Comparison of ENCODE assay signal across 16 cellular contexts in the genomic region with DNA sequence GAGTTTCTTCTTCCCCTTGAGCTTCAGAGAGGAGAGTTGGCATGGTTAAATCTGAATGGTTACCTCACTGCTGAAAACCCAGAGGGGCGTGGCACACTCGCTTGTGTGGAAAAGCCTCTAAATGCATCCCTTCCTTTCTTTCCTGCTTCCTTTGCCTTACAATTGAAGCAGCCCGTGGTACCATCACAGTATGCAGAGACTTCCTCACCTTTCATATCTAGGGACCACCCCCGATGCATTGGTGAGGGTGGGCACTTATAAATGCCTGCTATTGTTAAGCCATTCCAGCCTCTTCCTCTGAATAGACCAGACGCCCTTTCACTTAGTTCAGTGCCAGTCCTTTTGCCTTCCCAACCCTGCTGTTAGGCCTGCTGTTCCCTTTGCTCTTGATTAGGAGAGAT. TPM values are rescaled to one million over a fixed set of nuclear protein-coding genes. Genes with fewer than 3 reads are reported as not detected.
DNase-seq lines count a peak whose midpoint lies in the region; ATAC-seq and TF ChIP-seq lines count a peak whose summit lies in the region.
"Had no signal": no experiment of that assay in that cellular context is flagged by ENCODE, and none has a peak within 500 bp of the region (broad histone marks: within the 10 kb centered on the region; RNA-seq: fewer than 3 reads in every experiment).

No MANE protein-coding gene starts in this region.

- TF ChIP-seq CTCF in ascending aorta (IDR thresholded peaks at IDR 0.05) (no peak), omental fat pad (IDR thresholded peaks at IDR 0.05) (no peak)

- H3K4me1 ChIP-seq in ascending aorta: peaks cover 6 to 7% of the 10 kb centered on the region in 2 donors
- H3K4me1 ChIP-seq in subcutaneous abdominal adipose tissue (ENCODE audit: control insufficient read depth in 5 of 5, insufficient read depth in 5 of 5, low read length in 5 of 5): peaks cover 7 to 28% (median 23%) of the 10 kb centered on the region in 5 donors

- H3K9ac ChIP-seq in subcutaneous abdominal adipose tissue (ENCODE audit: low read length in 5 of 5): no peak overlapping the region
- H3K9ac ChIP-seq: SK-N-SH had no signal

- no peak for ATAC-seq in omental fat pad (ENCODE audit: low FRiP score)

- DNase-seq in NCI-H526 (lab: John Stamatoyannopoulos, UW) (peak; percentile 16 to 32), NCI-H526 treated with DMSO at 0.1 percent for 48 hours (lab: John Stamatoyannopoulos, UW) (no peak), ascending aorta (ENCODE audit: low spot score in 2 of 2) (no peak), iPS DF 4.7 (ENCODE audit: extremely low read depth, low spot score) (peak; percentile 16), NCI-H2227 treated with DMSO at 0.1 percent for 48 hours (lab: John Stamatoyannopoulos, UW) (no peak), AG08395 (ENCODE audit: low spot score) (no peak), omental fat pad (ENCODE audit: low spot score) (no peak)
- DNase-seq: 8988T; activated CD4-positive, alpha-beta T cell treated with anti-CD3 and anti-CD28 coated beads for 1 hour; activated gamma-delta T cell; NCI-H2081 treated with DMSO at 0.1 percent for 48 hours; nephron progenitor cell; SK-N-SH; small intestine had no signal

- intact Hi-C loops in ascending aorta (cut with DNase I): no loop called here

- H3K36me3 ChIP-seq in ascending aorta: peaks cover 16 to 25% of the 10 kb centered on the region in 2 donors
- H3K36me3 ChIP-seq in subcutaneous abdominal adipose tissue (ENCODE audit: control insufficient read depth in 5 of 5, insufficient read depth in 5 of 5, low read length in 5 of 5): peaks cover 5 to 35% (median 31%) of the 10 kb centered on the region in 5 donors

- H3K9me3 ChIP-seq in ascending aorta: no peaks in the 10 kb centered on the region
- peaks cover 0 to 4% (median 0%) of the 10 kb centered on the region in 5 donors for H3K9me3 ChIP-seq in subcutaneous abdominal adipose tissue (ENCODE audit: control insufficient read depth in 5 of 5, low read length in 5 of 5)
- H3K9me3 ChIP-seq: SK-N-SH, tibial nerve had no signal

- H3K27ac ChIP-seq in ascending aorta (peak overlapping the region; percentile 24 to 37), subcutaneous abdominal adipose tissue (ENCODE audit: low read depth, low read length) (peak overlapping the region; percentile 71)

- no peaks in the 10 kb centered on the region for H3K27me3 ChIP-seq in ascending aorta
- H3K27me3 ChIP-seq in subcutaneous abdominal adipose tissue (ENCODE audit: control insufficient read depth in 5 of 5, insufficient read depth in 4 of 5, low read length in 5 of 5): no peaks in the 10 kb centered on the region
- H3K27me3 ChIP-seq: tibial nerve had no signal

- no peak overlapping the region for H3K4me3 ChIP-seq in ascending aorta
- H3K4me3 ChIP-seq in subcutaneous abdominal adipose tissue (ENCODE audit: low read depth in 1 of 5, low read length in 5 of 5): peak overlapping the region in 1 of 5 donors; percentile 11
- H3K4me3 ChIP-seq: tibial nerve had no signal

RNA-seq across cellular contexts. Expression of a gene that starts 21.9 kb away (rescaled TPM):
- total RNA-seq in ascending aorta (not detected), omental fat pad (1 to 10 TPM in 3 of 4 donors, under 1 TPM in 1; 0.19 to 2.4 (median 1.4) TPM)

RNA-seq across cellular contexts. Expression of a gene that starts 52.3 kb away (rescaled TPM):
- total RNA-seq in ascending aorta (1.5 TPM), omental fat pad (10 to 100 TPM; 24.9 to 32.3 (median 27.7) TPM)

RNA-seq across cellular contexts. Expression of a gene that starts 52.3 kb away (rescaled TPM):
- total RNA-seq in ascending aorta: 44.4 TPM
- 100 to 1,000 TPM in 3 of 4 donors, 10 to 100 TPM in 1; 97.6 to 140 (median 108) TPM for total RNA-seq in omental fat pad

Comparison
In these comparisons a context has a peak if more than half of its experiments do, and no peak if none do; other contexts are left out.
1. DNase-seq: peak in NCI-H526 (2 of 2) and iPS DF 4.7 (single experiment); none in NCI-H526 treated with DMSO at 0.1 percent for 48 hours (single experiment), ascending aorta (0 of 2), NCI-H2227 treated with DMSO at 0.1 percent for 48 hours (single experiment), AG08395 (single experiment) and omental fat pad (single experiment).
2. RNA of a gene that starts 52.3 kb away (total RNA-seq): 24.9 to 32.3 TPM in omental fat pad; 1.5 TPM in ascending aorta (single experiment); every median in the first group is over 10 times any median in the second.